8 cellular contexts compared by ENCODE assay signal in the genomic region with DNA sequence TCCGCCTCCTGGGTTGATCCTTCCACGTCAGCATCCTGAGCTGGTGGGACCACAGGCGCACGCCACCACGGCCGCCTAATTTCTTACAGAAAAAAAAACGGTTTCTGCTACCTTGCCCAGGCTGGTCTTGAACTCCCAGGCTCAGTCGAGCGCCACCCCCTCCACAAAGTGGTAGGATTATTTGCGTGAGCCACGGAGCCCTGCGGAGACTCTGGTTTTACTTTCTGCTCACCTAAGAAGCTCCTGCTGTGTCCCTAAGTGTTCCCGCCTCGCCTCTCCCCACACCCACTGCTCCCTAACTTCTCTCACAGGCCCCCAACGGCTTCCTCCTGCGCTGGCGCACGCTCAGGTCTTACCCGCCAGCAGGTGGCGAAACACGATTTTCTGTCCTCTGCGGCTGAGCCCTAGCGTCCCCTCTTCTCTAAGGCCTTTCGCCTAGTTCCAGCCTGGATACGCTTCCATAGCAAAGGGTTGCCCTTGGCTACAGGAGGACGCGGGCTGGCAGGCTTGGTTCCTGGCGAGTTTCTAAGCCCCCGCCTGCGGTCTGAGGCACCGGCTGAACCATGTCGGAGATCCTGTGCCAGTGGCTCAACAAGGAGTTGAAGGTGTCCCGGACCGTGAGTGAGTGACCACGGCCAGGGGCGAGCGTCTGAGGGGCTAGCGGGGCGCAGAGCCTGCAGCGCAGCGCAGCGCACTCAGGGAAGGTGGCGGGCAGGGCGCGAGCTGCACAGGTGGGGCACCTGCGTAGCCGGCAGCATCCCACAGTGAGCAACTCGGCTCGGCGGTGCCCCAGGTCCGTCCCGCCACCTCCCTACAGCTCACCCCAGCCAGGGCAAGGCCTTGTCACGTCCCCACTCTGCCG. TPM values are rescaled to one million over a fixed set of nuclear protein-coding genes. Genes with fewer than 3 reads are reported as not detected.
DNase-seq lines count a peak whose midpoint lies in the region; ATAC-seq and TF ChIP-seq lines count a peak whose summit lies in the region.

A gene with protein sequence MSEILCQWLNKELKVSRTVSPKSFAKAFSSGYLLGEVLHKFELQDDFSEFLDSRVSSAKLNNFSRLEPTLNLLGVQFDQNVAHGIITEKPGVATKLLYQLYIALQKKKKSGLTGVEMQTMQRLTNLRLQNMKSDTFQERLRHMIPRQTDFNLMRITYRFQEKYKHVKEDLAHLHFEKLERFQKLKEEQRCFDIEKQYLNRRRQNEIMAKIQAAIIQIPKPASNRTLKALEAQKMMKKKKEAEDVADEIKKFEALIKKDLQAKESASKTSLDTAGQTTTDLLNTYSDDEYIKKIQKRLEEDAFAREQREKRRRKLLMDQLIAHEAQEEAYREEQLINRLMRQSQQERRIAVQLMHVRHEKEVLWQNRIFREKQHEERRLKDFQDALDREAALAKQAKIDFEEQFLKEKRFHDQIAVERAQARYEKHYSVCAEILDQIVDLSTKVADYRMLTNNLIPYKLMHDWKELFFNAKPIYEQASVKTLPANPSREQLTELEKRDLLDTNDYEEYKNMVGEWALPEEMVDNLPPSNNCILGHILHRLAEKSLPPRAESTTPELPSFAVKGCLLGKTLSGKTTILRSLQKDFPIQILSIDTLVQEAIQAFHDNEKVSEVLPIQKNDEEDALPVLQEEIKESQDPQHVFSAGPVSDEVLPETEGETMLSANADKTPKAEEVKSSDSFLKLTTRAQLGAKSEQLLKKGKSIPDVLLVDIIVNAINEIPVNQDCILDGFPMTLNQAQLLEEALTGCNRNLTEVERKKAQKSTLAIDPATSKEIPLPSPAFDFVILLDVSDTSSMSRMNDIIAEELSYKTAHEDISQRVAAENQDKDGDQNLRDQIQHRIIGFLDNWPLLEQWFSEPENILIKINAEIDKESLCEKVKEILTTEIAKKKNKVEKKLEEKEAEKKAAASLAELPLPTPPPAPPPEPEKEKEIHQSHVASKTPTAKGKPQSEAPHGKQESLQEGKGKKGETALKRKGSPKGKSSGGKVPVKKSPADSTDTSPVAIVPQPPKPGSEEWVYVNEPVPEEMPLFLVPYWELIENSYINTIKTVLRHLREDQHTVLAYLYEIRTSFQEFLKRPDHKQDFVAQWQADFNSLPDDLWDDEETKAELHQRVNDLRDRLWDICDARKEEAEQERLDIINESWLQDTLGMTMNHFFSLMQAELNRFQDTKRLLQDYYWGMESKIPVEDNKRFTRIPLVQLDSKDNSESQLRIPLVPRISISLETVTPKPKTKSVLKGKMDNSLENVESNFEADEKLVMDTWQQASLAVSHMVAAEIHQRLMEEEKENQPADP (N-terminal part only) (plus strand): TSS at position 429 of the 862 bp plus-strand sequence. CDS start 135 bp downstream, at position 564.

- DNase-seq in NCI-H2227 (lab: John Stamatoyannopoulos, UW; ENCODE audit: unreplicated experiment) (peak; percentile 96), dermis microvascular lymphatic vessel endothelial cell (ENCODE audit: low read depth in 2 of 2) (peak; percentile 72 to 75), left lung (peak; percentile 86 to 91), NCI-H2029 treated with DMSO at 0.1 percent for 48 hours (lab: John Stamatoyannopoulos, UW) (no peak)
- DNase-seq in activated CD4-positive, alpha-beta T cell treated with anti-CD3 and anti-CD28 coated beads, Interleukin-2, amount 50 U/mL, for 1 hour = peak; percentile 72
- DNase-seq in stimulated activated CD4-positive, alpha-beta T cell treated with anti-CD3 and anti-CD28 coated beads, Interleukin-2, amount 100 ng/mL, for 24 hours = peak; percentile 80 to 85

- TF ChIP-seq CTCF in GM12873 (IDR thresholded peaks at IDR 0.05; ENCODE audit: insufficient read depth, low read depth, low read length, missing control alignments) (peak; percentile 46), left lung (IDR thresholded peaks at IDR 0.05) (peak; percentile 71 to 76)

- H3K9me3 ChIP-seq in left lung = peaks cover 0 to 5% of the 10 kb centered on the region in 2 donors

- H3K4me3 ChIP-seq in left lung = peak within 1 kb of the TSS; percentile 52 to 70

- no peaks in the 10 kb centered on the region for H3K36me3 ChIP-seq in left lung

- H3K4me1 ChIP-seq in left lung = peaks cover 5 to 17% of the 10 kb centered on the region in 2 donors

- ATAC-seq in HG02884 (IDR thresholded peaks at IDR 0.05; ENCODE audit: unreplicated experiment) (peak; percentile 88), left lung (peak; percentile 100)

- intact Hi-C loops in left lung (cut with DNase I) = no loop called here

- peak within 1 kb of the TSS in 1 of 2 donors; percentile 62 for H3K27ac ChIP-seq in left lung

- H3K27me3 ChIP-seq in left lung = no peaks in the 10 kb centered on the region

RNA-seq across cellular contexts. Expression of the gene that starts here (rescaled TPM):
- 0.13 and 0.76 TPM in 2 replicates for total RNA-seq in dermis microvascular lymphatic vessel endothelial cell
- total RNA-seq in left lung = 1 to 10 TPM; 5.8 to 7.5 TPM

Comparison
In these comparisons a context has a peak if more than half of its experiments do, and no peak if none do; other contexts are left out.
1. Peak in DNase-seq in dermis microvascular lymphatic vessel endothelial cell; RNA of the gene not detected or under 1 TPM.